Comparison of ENCODE assay signal across 20 cellular contexts in the genomic region with DNA sequence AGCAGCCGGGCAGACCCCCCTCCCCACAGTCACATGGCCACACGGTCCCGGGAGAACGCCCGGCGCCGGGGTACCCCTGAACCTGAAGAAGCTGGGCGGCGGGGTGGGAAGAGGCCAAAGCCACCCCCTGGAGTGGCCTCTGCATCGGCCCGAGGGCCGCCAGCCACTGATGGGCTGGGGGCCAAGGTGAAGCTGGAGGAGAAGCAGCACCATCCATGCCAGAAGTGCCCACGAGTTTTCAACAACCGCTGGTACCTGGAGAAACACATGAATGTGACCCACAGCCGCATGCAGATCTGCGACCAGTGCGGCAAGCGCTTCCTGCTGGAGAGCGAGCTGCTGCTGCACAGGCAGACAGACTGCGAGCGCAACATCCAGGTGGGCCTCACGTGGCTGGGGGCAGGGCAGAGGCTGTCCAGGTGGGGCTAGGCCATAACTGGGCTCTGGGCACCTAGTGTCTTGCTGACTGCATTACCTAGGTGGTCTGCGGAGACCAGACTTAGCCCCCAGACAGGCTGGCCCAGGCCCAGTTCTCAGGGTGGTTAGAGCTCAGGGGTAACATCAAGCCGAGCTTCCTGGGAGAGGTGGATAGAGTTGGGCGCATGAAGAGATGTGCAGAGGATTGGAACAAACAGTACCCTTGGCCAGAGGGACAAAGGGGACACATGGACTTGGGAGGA. TPM values are rescaled to one million over a fixed set of nuclear protein-coding genes. Genes with fewer than 3 reads are reported as not detected.
DNase-seq lines count a peak whose midpoint lies in the region; ATAC-seq, FAIRE-seq and TF ChIP-seq lines count a peak whose summit lies in the region.
"Had no signal": no experiment of that assay in that cellular context is flagged by ENCODE, and none has a peak within 500 bp of the region (broad histone marks: within the 10 kb centered on the region; RNA-seq: fewer than 3 reads in every experiment).

No MANE protein-coding gene starts in this region.

- H3K27me3 Mint-ChIP-seq in chondrocyte (ENCODE audit: low read depth) (no peaks in the 10 kb centered on the region), mesothelial cell of epicardium (ENCODE audit: low read depth) (no peaks in the 10 kb centered on the region)

- WGBS in HepG2 (ENCODE audit: low lambda C conversion rate), result 91% methylated on average over 15 of the region's 25 CpGs
- 88% methylated on average over 8 of the region's 25 CpGs for WGBS in right lobe of liver (ENCODE audit: insufficient coverage, low coverage, low lambda C conversion rate, missing lambda C conversion rate)

- no peak for TF ChIP-seq POLR2A in HepG2 (IDR thresholded peaks at IDR 0.05; ENCODE audit: insufficient read depth in 1 of 2, low read depth in 2 of 2, low read length in 2 of 2)
- no peak for TF ChIP-seq POLR2A in right lobe of liver (IDR thresholded peaks at IDR 0.05)

- BruUV-seq in HepG2 (replicated peaks; lab: Mats Ljungman, UMichigan), result no TSS peak

- H3K4me3 Mint-ChIP-seq in chondrocyte (ENCODE audit: unreplicated experiment) (no peak overlapping the region), mesothelial cell of epicardium (no peak overlapping the region)
- H3K4me3 Mint-ChIP-seq: activated CD8-positive, alpha-beta T cell treated with anti-CD3 and anti-CD28 coated beads, Interleukin-2, amount 10 ng/mL, durations not matched to agents 7 days and 5 days; immature natural killer cell; natural killer cell had no signal

- no peak for FAIRE-seq in HepG2 (lab: Jason Lieb, UNC)
- FAIRE-seq in urothelium cell line (lab: Jason Lieb, UNC), result peak; percentile 82

- H2AFZ ChIP-seq in HepG2 (ENCODE audit: low read length), result no peak overlapping the region

- no peaks in the 10 kb centered on the region for H3K27me3 ChIP-seq in HepG2 (ENCODE audit: control insufficient read depth in 1 of 2, insufficient read depth in 2 of 2, low read length in 2 of 2)
- no peaks in the 10 kb centered on the region for H3K27me3 ChIP-seq in right lobe of liver
- H3K27me3 ChIP-seq: adrenal gland, stomach had no signal

- CTCF ChIA-PET in HepG2 (lab: Yijun Ruan, JAX; ENCODE audit: low intra/inter-chr PET ratio, low total read pairs), result no interaction called here

- H3K36me3 Mint-ChIP-seq in chondrocyte (ENCODE audit: low read depth), result peaks cover 18% of the 10 kb centered on the region
- H3K36me3 Mint-ChIP-seq in mesothelial cell of epicardium, result peaks cover 8% of the 10 kb centered on the region
- H3K36me3 Mint-ChIP-seq: immature natural killer cell, natural killer cell had no signal

- H3K4me3 ChIP-seq in HepG2 (replicated peaks in 1 of 3; ENCODE audit: insufficient read depth in 1 of 3, low read depth in 2 of 3, low read length in 3 of 3) (no peak overlapping the region), right lobe of liver (no peak overlapping the region)
- H3K4me3 ChIP-seq: adrenal gland, stomach had no signal

- no peaks in the 10 kb centered on the region for H3K9me3 Mint-ChIP-seq in chondrocyte (ENCODE audit: low read depth)
- H3K9me3 Mint-ChIP-seq in mesothelial cell of epicardium, result no peaks in the 10 kb centered on the region
- H3K9me3 Mint-ChIP-seq: immature natural killer cell, natural killer cell had no signal

- no peak for TF ChIP-seq RAD21 in HepG2 (CRISPR knock-in tag; IDR thresholded peaks at IDR 0.05)

- H3K27ac ChIP-seq in HepG2 (ENCODE audit: extremely low read length, insufficient read depth, low read length) (no peak overlapping the region), right lobe of liver (no peak overlapping the region)

- no peak for DNase-seq in HepG2 (ENCODE audit: low spot score)
- DNase-seq in right lobe of liver, result no peak
- DNase-seq in chondrocyte (ENCODE audit: low spot score), result no peak
- DNase-seq in mesothelial cell of epicardium (ENCODE audit: low spot score in 2 of 2, unreplicated experiment in 2 of 2), result no peak
- DNase-seq in urothelium cell line (ENCODE audit: low spot score), result no peak
- no peak for DNase-seq in KG1 (lab: John Stamatoyannopoulos, UW)
- DNase-seq in GM20000 (ENCODE audit: low spot score), result no peak
- DNase-seq: activated CD8-positive, alpha-beta T cell treated with anti-CD3 and anti-CD28 coated beads, Interleukin-2, amount 10 ng/mL, durations not matched to agents 7 days and 5 days; immature natural killer cell; natural killer cell; NCI-H2029; NCI-H524; SHP77; stomach had no signal

- no peak for TF ChIP-seq CTCF in HepG2 (CRISPR knock-in tag; IDR thresholded peaks at IDR 0.05)
- TF ChIP-seq CTCF in right lobe of liver (IDR thresholded peaks at IDR 0.05), result no peak
- TF ChIP-seq CTCF in chondrocyte (IDR thresholded peaks at IDR 0.05), result no peak
- no peak for TF ChIP-seq CTCF in mesothelial cell of epicardium (IDR thresholded peaks at IDR 0.05; ENCODE audit: unreplicated experiment)
- no peak for TF ChIP-seq CTCF in GM20000 (IDR thresholded peaks at IDR 0.05; ENCODE audit: extremely low read depth, missing control alignments)

- H3K27ac Mint-ChIP-seq in chondrocyte (ENCODE audit: unreplicated experiment) (peak overlapping the region; percentile 38), mesothelial cell of epicardium (peak overlapping the region; percentile 2)
- H3K27ac Mint-ChIP-seq: natural killer cell had no signal

- H3K9me3 ChIP-seq in HepG2 (ENCODE audit: low read length) (no peaks in the 10 kb centered on the region), right lobe of liver (no peaks in the 10 kb centered on the region)
- H3K9me3 ChIP-seq: adrenal gland, stomach had no signal

- H3K79me2 ChIP-seq in HepG2 (ENCODE audit: insufficient read depth, low read length), result no peaks in the 10 kb centered on the region

- peaks cover 20% of the 10 kb centered on the region for H3K4me1 Mint-ChIP-seq in chondrocyte (ENCODE audit: low read depth)
- H3K4me1 Mint-ChIP-seq in mesothelial cell of epicardium, result peaks cover 3% of the 10 kb centered on the region

- no peaks in the 10 kb centered on the region for H4K20me1 ChIP-seq in HepG2 (ENCODE audit: insufficient read depth, low read length)

- POLR2A ChIA-PET in HepG2 (lab: Yijun Ruan, JAX), result no interaction called here

- H3K9ac ChIP-seq in HepG2 (ENCODE audit: insufficient read depth, low read depth, low read length), result no peak overlapping the region

- in situ Hi-C loops in HepG2 (cut with HindIII; ENCODE audit: extremely low pct_ligation_motif_present, low pct_unique_long_range_greater_than_20kb), result no loop called here

- peaks cover 36% of the 10 kb centered on the region for H3K4me1 ChIP-seq in HepG2 (ENCODE audit: insufficient read depth, low read length)
- no peaks in the 10 kb centered on the region for H3K4me1 ChIP-seq in right lobe of liver

- no peaks in the 10 kb centered on the region for H3K36me3 ChIP-seq in HepG2 (replicated peaks in 1 of 2; ENCODE audit: control insufficient read depth in 1 of 2, insufficient read depth in 2 of 2, low read length in 2 of 2)
- no peaks in the 10 kb centered on the region for H3K36me3 ChIP-seq in right lobe of liver

- ATAC-seq in HepG2 (no peak), right lobe of liver (no peak), GM18517 (IDR thresholded peaks at IDR 0.05; ENCODE audit: unreplicated experiment) (no peak)
- ATAC-seq: activated CD8-positive, alpha-beta T cell treated with anti-CD3 and anti-CD28 coated beads, Interleukin-2, amount 10 ng/mL, durations not matched to agents 7 days and 5 days; natural killer cell had no signal

- no peak overlapping the region for H3K4me2 ChIP-seq in HepG2 (ENCODE audit: low read depth, low read length)

- intact Hi-C loops in HepG2 (cut with micrococcal nuclease; ENCODE audit: unreplicated experiment), result no loop called here
- intact Hi-C loops in right lobe of liver (cut with DNase I), result no loop called here

- TF ChIP-seq EP300 in HepG2 (IDR thresholded peaks at IDR 0.05; ENCODE audit: low read depth in 2 of 2, low read length in 2 of 2), result no peak
- no peak for TF ChIP-seq EP300 in HepG2 (CRISPR knock-in tag; IDR thresholded peaks at IDR 0.05; ENCODE audit: borderline replicate concordance)

RNA-seq across cellular contexts. Expression of gene ZBTB47, which starts 6.1 kb away (rescaled TPM):
- total RNA-seq in HepG2 (2016; rRNA removed; fragmentation: Illumina TruSeq; extraction: Trizol), result 1.4 and 3.1 TPM in 2 replicates
- 0.20 and 0.44 TPM in 2 replicates for total RNA-seq in HepG2 (2016; cell fraction: cytosol; rRNA removed; fragmentation: Illumina TruSeq; extraction: Trizol; ENCODE audit: low read depth)
- 1.4 and 3.1 TPM in 2 replicates for total RNA-seq in HepG2 (2016; cell fraction: insoluble cytoplasmic fraction; rRNA removed; fragmentation: Illumina TruSeq; extraction: Trizol)
- 1.5 and 1.6 TPM in 2 replicates for total RNA-seq in HepG2 (2016; cell fraction: membrane; rRNA removed; fragmentation: Illumina TruSeq; extraction: Trizol)
- total RNA-seq in HepG2 (2016; cell fraction: nucleus; rRNA removed; fragmentation: Illumina TruSeq; extraction: Trizol), result 2.9 and 3.4 TPM in 2 replicates
- polyA plus RNA-seq in HepG2 (2011; rRNA removed), result 1.5 and 2.4 TPM in 2 replicates
- polyA plus RNA-seq in HepG2 (2011; cell fraction: cytosol; rRNA removed), result 1.3 and 1.5 TPM in 2 replicates
- polyA plus RNA-seq in HepG2 (2011; cell fraction: nucleus; rRNA removed), result 5.0 and 5.4 TPM in 2 replicates
- 1.1 and 1.5 TPM in 2 replicates for polyA plus RNA-seq in HepG2 (2012)
- polyA plus RNA-seq in HepG2 (2016; cell fraction: cytosol; fragmentation: Illumina TruSeq; extraction: Trizol; ENCODE audit: low read depth), result 0.19 and 0.20 TPM in 2 replicates
- polyA plus RNA-seq in HepG2 (2016; cell fraction: insoluble cytoplasmic fraction; fragmentation: Illumina TruSeq; extraction: Trizol; ENCODE audit: low read depth), result 1.4 and 1.5 TPM in 2 replicates
- polyA plus RNA-seq in HepG2 (2016; cell fraction: membrane; fragmentation: Illumina TruSeq; extraction: Trizol; ENCODE audit: low read depth), result 0.82 and 1.3 TPM in 2 replicates
- polyA plus RNA-seq in HepG2 (2016; cell fraction: nucleus; fragmentation: Illumina TruSeq; extraction: Trizol; ENCODE audit: insufficient read depth, low read depth), result 2.3 and 3.8 TPM in 2 replicates
- polyA minus RNA-seq in HepG2 (2011; rRNA and poly(A)+ RNA removed; ENCODE audit: low replicate concordance), result 7.3 and 12.7 TPM in 2 replicates
- polyA minus RNA-seq in HepG2 (2011; cell fraction: cytosol; rRNA and poly(A)+ RNA removed), result 1.7 and 1.8 TPM in 2 replicates
- polyA minus RNA-seq in HepG2 (2011; cell fraction: nucleus; rRNA and poly(A)+ RNA removed), result 4.7 and 5.2 TPM in 2 replicates
- total RNA-seq in right lobe of liver, result 1 to 10 TPM; 2.2 to 8.9 (median 4.9) TPM
- 38.8 to 44.4 TPM (median 40.0 TPM) in 3 replicates for total RNA-seq in chondrocyte
- 22.4 to 23.6 TPM (median 23.0 TPM) in 3 replicates for total RNA-seq in mesothelial cell of epicardium

RNA-seq across cellular contexts. Expression of gene KLHL40, which starts 25.7 kb away (rescaled TPM):
- not detected in 2 replicates for total RNA-seq in HepG2 (2016; rRNA removed; fragmentation: Illumina TruSeq; extraction: Trizol)
- total RNA-seq in HepG2 (2016; cell fraction: cytosol; rRNA removed; fragmentation: Illumina TruSeq; extraction: Trizol; ENCODE audit: low read depth), result not detected in 2 replicates
- total RNA-seq in HepG2 (2016; cell fraction: insoluble cytoplasmic fraction; rRNA removed; fragmentation: Illumina TruSeq; extraction: Trizol), result not detected in 2 replicates
- not detected in 2 replicates for total RNA-seq in HepG2 (2016; cell fraction: membrane; rRNA removed; fragmentation: Illumina TruSeq; extraction: Trizol)
- total RNA-seq in HepG2 (2016; cell fraction: nucleus; rRNA removed; fragmentation: Illumina TruSeq; extraction: Trizol), result not detected in 2 replicates
- polyA plus RNA-seq in HepG2 (2011; rRNA removed), result not detected in 2 replicates
- not detected in 2 replicates for polyA plus RNA-seq in HepG2 (2011; cell fraction: cytosol; rRNA removed)
- not detected in 2 replicates for polyA plus RNA-seq in HepG2 (2011; cell fraction: nucleus; rRNA removed)
- not detected in 2 replicates for polyA plus RNA-seq in HepG2 (2012)
- not detected in 2 replicates for polyA plus RNA-seq in HepG2 (2016; cell fraction: cytosol; fragmentation: Illumina TruSeq; extraction: Trizol; ENCODE audit: low read depth)
- not detected in 2 replicates for polyA plus RNA-seq in HepG2 (2016; cell fraction: insoluble cytoplasmic fraction; fragmentation: Illumina TruSeq; extraction: Trizol; ENCODE audit: low read depth)
- polyA plus RNA-seq in HepG2 (2016; cell fraction: membrane; fragmentation: Illumina TruSeq; extraction: Trizol; ENCODE audit: low read depth), result not detected in 2 replicates
- not detected in 2 replicates for polyA plus RNA-seq in HepG2 (2016; cell fraction: nucleus; fragmentation: Illumina TruSeq; extraction: Trizol; ENCODE audit: insufficient read depth, low read depth)
- 0.12 TPM in 1 of 2 replicates, not detected in the other for polyA minus RNA-seq in HepG2 (2011; rRNA and poly(A)+ RNA removed; ENCODE audit: low replicate concordance)
- not detected in 2 replicates for polyA minus RNA-seq in HepG2 (2011; cell fraction: cytosol; rRNA and poly(A)+ RNA removed)
- not detected in 2 replicates for polyA minus RNA-seq in HepG2 (2011; cell fraction: nucleus; rRNA and poly(A)+ RNA removed)
- total RNA-seq in right lobe of liver, result under 1 TPM in 2 of 6 experiments, not detected in 4; 0.19 to 0.68 TPM
- not detected in 3 replicates for total RNA-seq in chondrocyte
- total RNA-seq in mesothelial cell of epicardium, result not detected in 3 replicates
- total RNA-seq: activated CD8-positive, alpha-beta T cell treated with anti-CD3 and anti-CD28 coated beads, Interleukin-2, amount 10 ng/mL, durations not matched to agents 7 days and 5 days; glomerular endothelial cell; natural killer cell; T-helper 1 cell treated with Interleukin-12 subunit alpha and Interleukin-12 subunit beta and Interleukin-4 antibody, amounts not matched to agents 30 ng/mL and 1 ng/mL, for 36 hours had no signal
- polyA plus RNA-seq: AG04450, immature natural killer cell had no signal

RNA-seq across cellular contexts. Expression of gene HHATL, which starts 43.0 kb away (rescaled TPM):
- not detected in 2 replicates for total RNA-seq in HepG2 (2016; rRNA removed; fragmentation: Illumina TruSeq; extraction: Trizol)
- not detected in 2 replicates for total RNA-seq in HepG2 (2016; cell fraction: cytosol; rRNA removed; fragmentation: Illumina TruSeq; extraction: Trizol; ENCODE audit: low read depth)
- not detected in 2 replicates for total RNA-seq in HepG2 (2016; cell fraction: insoluble cytoplasmic fraction; rRNA removed; fragmentation: Illumina TruSeq; extraction: Trizol)
- not detected in 2 replicates for total RNA-seq in HepG2 (2016; cell fraction: membrane; rRNA removed; fragmentation: Illumina TruSeq; extraction: Trizol)
- 0.62 TPM in 1 of 2 replicates, not detected in the other for total RNA-seq in HepG2 (2016; cell fraction: nucleus; rRNA removed; fragmentation: Illumina TruSeq; extraction: Trizol)
- polyA plus RNA-seq in HepG2 (2011; rRNA removed), result 0.04 and 0.26 TPM in 2 replicates
- 0.08 TPM in 2 replicates for polyA plus RNA-seq in HepG2 (2011; cell fraction: cytosol; rRNA removed)
- 0.74 and 1.2 TPM in 2 replicates for polyA plus RNA-seq in HepG2 (2011; cell fraction: nucleus; rRNA removed)
- polyA plus RNA-seq in HepG2 (2012), result not detected in 2 replicates
- polyA plus RNA-seq in HepG2 (2016; cell fraction: cytosol; fragmentation: Illumina TruSeq; extraction: Trizol; ENCODE audit: low read depth), result not detected in 2 replicates
- polyA plus RNA-seq in HepG2 (2016; cell fraction: insoluble cytoplasmic fraction; fragmentation: Illumina TruSeq; extraction: Trizol; ENCODE audit: low read depth), result not detected in 2 replicates
- not detected in 2 replicates for polyA plus RNA-seq in HepG2 (2016; cell fraction: membrane; fragmentation: Illumina TruSeq; extraction: Trizol; ENCODE audit: low read depth)
- not detected in 2 replicates for polyA plus RNA-seq in HepG2 (2016; cell fraction: nucleus; fragmentation: Illumina TruSeq; extraction: Trizol; ENCODE audit: insufficient read depth, low read depth)
- polyA minus RNA-seq in HepG2 (2011; rRNA and poly(A)+ RNA removed; ENCODE audit: low replicate concordance), result not detected in 2 replicates
- not detected in 2 replicates for polyA minus RNA-seq in HepG2 (2011; cell fraction: cytosol; rRNA and poly(A)+ RNA removed)
- polyA minus RNA-seq in HepG2 (2011; cell fraction: nucleus; rRNA and poly(A)+ RNA removed), result 0.62 TPM in 1 of 2 replicates, not detected in the other
- total RNA-seq in right lobe of liver, result 1 to 10 TPM in 1 of 6 experiments, under 1 TPM in 2, not detected in 3; 0.29 to 1.0 (median 0.60) TPM
- not detected in 3 replicates for total RNA-seq in chondrocyte
- total RNA-seq in mesothelial cell of epicardium, result not detected in 3 replicates
- total RNA-seq: activated CD8-positive, alpha-beta T cell treated with anti-CD3 and anti-CD28 coated beads, Interleukin-2, amount 10 ng/mL, durations not matched to agents 7 days and 5 days; cerebellum; glomerular endothelial cell; natural killer cell; stomach; T-helper 1 cell treated with Interleukin-12 subunit alpha and Interleukin-12 subunit beta and Interleukin-4 antibody, amounts not matched to agents 30 ng/mL and 1 ng/mL, for 36 hours had no signal
- polyA plus RNA-seq: AG04450, immature natural killer cell had no signal

RNA-seq across cellular contexts. Expression of gene NKTR, which starts 59.1 kb away (rescaled TPM):
- total RNA-seq in HepG2 (2016; rRNA removed; fragmentation: Illumina TruSeq; extraction: Trizol) (24.9 and 59.6 TPM in 2 replicates), right lobe of liver (10 to 100 TPM; 21.9 to 35.2 (median 28.4) TPM), chondrocyte (49.7 to 71.5 TPM (median 50.0 TPM) in 3 replicates), mesothelial cell of epicardium (185 to 201 TPM (median 192 TPM) in 3 replicates)
- total RNA-seq in HepG2 (2016; cell fraction: cytosol; rRNA removed; fragmentation: Illumina TruSeq; extraction: Trizol; ENCODE audit: low read depth), result 14.8 and 15.5 TPM in 2 replicates
- 23.0 and 60.3 TPM in 2 replicates for total RNA-seq in HepG2 (2016; cell fraction: insoluble cytoplasmic fraction; rRNA removed; fragmentation: Illumina TruSeq; extraction: Trizol)
- total RNA-seq in HepG2 (2016; cell fraction: membrane; rRNA removed; fragmentation: Illumina TruSeq; extraction: Trizol), result 11.2 and 12.9 TPM in 2 replicates
- 180 and 195 TPM in 2 replicates for total RNA-seq in HepG2 (2016; cell fraction: nucleus; rRNA removed; fragmentation: Illumina TruSeq; extraction: Trizol)
- 35.0 and 41.3 TPM in 2 replicates for polyA plus RNA-seq in HepG2 (2011; rRNA removed)
- polyA plus RNA-seq in HepG2 (2011; cell fraction: cytosol; rRNA removed), result 3.9 and 5.3 TPM in 2 replicates
- polyA plus RNA-seq in HepG2 (2011; cell fraction: nucleus; rRNA removed), result 102 and 127 TPM in 2 replicates
- polyA plus RNA-seq in HepG2 (2012), result 39.9 and 52.7 TPM in 2 replicates
- 0.61 and 0.64 TPM in 2 replicates for polyA plus RNA-seq in HepG2 (2016; cell fraction: cytosol; fragmentation: Illumina TruSeq; extraction: Trizol; ENCODE audit: low read depth)
- polyA plus RNA-seq in HepG2 (2016; cell fraction: insoluble cytoplasmic fraction; fragmentation: Illumina TruSeq; extraction: Trizol; ENCODE audit: low read depth), result 14.4 and 15.0 TPM in 2 replicates
- 2.1 and 2.2 TPM in 2 replicates for polyA plus RNA-seq in HepG2 (2016; cell fraction: membrane; fragmentation: Illumina TruSeq; extraction: Trizol; ENCODE audit: low read depth)
- 227 and 250 TPM in 2 replicates for polyA plus RNA-seq in HepG2 (2016; cell fraction: nucleus; fragmentation: Illumina TruSeq; extraction: Trizol; ENCODE audit: insufficient read depth, low read depth)
- 26.3 and 26.4 TPM in 2 replicates for polyA minus RNA-seq in HepG2 (2011; rRNA and poly(A)+ RNA removed; ENCODE audit: low replicate concordance)
- polyA minus RNA-seq in HepG2 (2011; cell fraction: cytosol; rRNA and poly(A)+ RNA removed), result 7.3 and 10.2 TPM in 2 replicates
- 385 and 392 TPM in 2 replicates for polyA minus RNA-seq in HepG2 (2011; cell fraction: nucleus; rRNA and poly(A)+ RNA removed)
